Comparison of ENCODE assay signal across 29 cellular contexts in genomic region chr10:35768731-35769130, GRCh38.
"Had no signal": no experiment of that assay in that cellular context is flagged by ENCODE, and none has a peak within 500 bp of the region (broad histone marks: within the 10 kb centered on the region; RNA-seq: fewer than 3 reads in every experiment).

No MANE protein-coding gene starts in this region.

- H3K27me3 Mint-ChIP-seq: activated CD4-positive, alpha-beta T cell treated with anti-CD3 and anti-CD28 coated beads, Interleukin-2, amount 10 ng/mL, durations not matched to agents 24 days and 14 days had no signal

- H3K27ac Mint-ChIP-seq: activated CD4-positive, alpha-beta memory T cell treated with anti-CD3 and anti-CD28 coated beads for 36 hours; activated CD4-positive, alpha-beta T cell treated with anti-CD3 and anti-CD28 coated beads, Interleukin-2, amount 10 ng/mL, durations not matched to agents 24 days and 14 days; activated naive CD4-positive, alpha-beta T cell treated with anti-CD3 and anti-CD28 coated beads for 36 hours; activated naive CD8-positive, alpha-beta T cell treated with anti-CD3 and anti-CD28 coated beads for 36 hours; activated T-helper 1 cell treated with anti-CD3 and anti-CD28 coated beads, Interleukin-12 subunit alpha, Interleukin-12 subunit beta, Interleukin-2, Interleukin-4 antibody, amounts not matched to agents 30 ng/mL and 10 ng/mL and 1 ng/mL, durations not matched to agents 14 hours and 24 hours and 36 hours; naive B cell; T-helper 17 cell had no signal

- H3K4me1 Mint-ChIP-seq: activated CD4-positive, alpha-beta T cell treated with anti-CD3 and anti-CD28 coated beads, Interleukin-2, amount 10 ng/mL, durations not matched to agents 24 days and 14 days; activated naive CD8-positive, alpha-beta T cell treated with anti-CD3 and anti-CD28 coated beads for 36 hours; T-helper 17 cell had no signal

- H3K4me3 Mint-ChIP-seq: activated CD4-positive, alpha-beta memory T cell treated with anti-CD3 and anti-CD28 coated beads for 36 hours; activated CD4-positive, alpha-beta T cell treated with anti-CD3 and anti-CD28 coated beads, Interleukin-2, amount 10 ng/mL, durations not matched to agents 24 days and 14 days; activated naive CD4-positive, alpha-beta T cell treated with anti-CD3 and anti-CD28 coated beads for 36 hours; activated naive CD8-positive, alpha-beta T cell treated with anti-CD3 and anti-CD28 coated beads for 36 hours; activated T-helper 1 cell treated with anti-CD3 and anti-CD28 coated beads, Interleukin-12 subunit alpha, Interleukin-12 subunit beta, Interleukin-2, Interleukin-4 antibody, amounts not matched to agents 30 ng/mL and 10 ng/mL and 1 ng/mL, durations not matched to agents 14 hours and 24 hours and 36 hours; naive B cell; T-helper 17 cell had no signal

- H3K27ac ChIP-seq: adrenal gland, body of pancreas, colonic mucosa, epithelial cell of prostate, esophagus squamous epithelium, left ventricle myocardium inferior, testis, WERI-Rb-1 had no signal

- FAIRE-seq: endometrium, urothelium cell line had no signal

- DNase-seq: activated CD4-positive, alpha-beta memory T cell treated with anti-CD3 and anti-CD28 coated beads for 36 hours; activated CD4-positive, alpha-beta T cell treated with anti-CD3 and anti-CD28 coated beads, Interleukin-2, amount 10 ng/mL, durations not matched to agents 24 days and 14 days; activated CD4-positive, CD25-positive, alpha-beta regulatory T cell treated with anti-CD3 and anti-CD28 coated beads, Interleukin-2, amount 50 U/mL, for 72 hours; activated CD8-positive, alpha-beta memory T cell treated with anti-CD3 and anti-CD28 coated beads, Interleukin-2, amount 50 U/mL, for 4 hours; activated effector memory CD4-positive, alpha-beta T cell treated with anti-CD3 and anti-CD28 coated beads, Interleukin-2, amount 50 U/mL, for 16 hours; activated naive CD4-positive, alpha-beta T cell treated with anti-CD3 and anti-CD28 coated beads for 36 hours; activated naive CD8-positive, alpha-beta T cell treated with anti-CD3 and anti-CD28 coated beads for 36 hours; activated T-cell treated with anti-CD3 and anti-CD28 coated beads, Interleukin-2, amount 50 U/mL, for 1 hour; adrenal gland; aorta; body of pancreas; colonic mucosa; effector CD8-positive, alpha-beta T cell; esophagus squamous epithelium; foreskin melanocyte; left ventricle myocardium inferior; naive B cell; right cardiac atrium; stimulated activated CD4-positive, alpha-beta T cell treated with anti-CD3 and anti-CD28 coated beads, Interleukin-2, amount 100 ng/mL, for 48 hours; stimulated activated naive CD8-positive, alpha-beta T cell treated with anti-CD3 and anti-CD28 coated beads, Interleukin-15, Interleukin-2, amounts not matched to agents 100 U/mL and 50 U/mL, for 24 hours; T-helper 17 cell; T1000; testis; WERI-Rb-1 had no signal

- H3K36me3 ChIP-seq: adrenal gland, colonic mucosa, esophagus squamous epithelium, left ventricle myocardium inferior, WERI-Rb-1 had no signal

- H3K36me3 Mint-ChIP-seq: activated CD4-positive, alpha-beta memory T cell treated with anti-CD3 and anti-CD28 coated beads for 36 hours; activated naive CD8-positive, alpha-beta T cell treated with anti-CD3 and anti-CD28 coated beads for 36 hours had no signal

- H3K9me3 Mint-ChIP-seq: activated CD4-positive, alpha-beta memory T cell treated with anti-CD3 and anti-CD28 coated beads for 36 hours; activated CD4-positive, alpha-beta T cell treated with anti-CD3 and anti-CD28 coated beads, Interleukin-2, amount 10 ng/mL, durations not matched to agents 24 days and 14 days; activated naive CD4-positive, alpha-beta T cell treated with anti-CD3 and anti-CD28 coated beads for 36 hours; activated naive CD8-positive, alpha-beta T cell treated with anti-CD3 and anti-CD28 coated beads for 36 hours; activated T-helper 1 cell treated with anti-CD3 and anti-CD28 coated beads, Interleukin-12 subunit alpha, Interleukin-12 subunit beta, Interleukin-2, Interleukin-4 antibody, amounts not matched to agents 30 ng/mL and 10 ng/mL and 1 ng/mL, durations not matched to agents 14 hours and 24 hours and 36 hours had no signal

- H3K4me3 ChIP-seq: adrenal gland, body of pancreas, colonic mucosa, esophagus squamous epithelium, left ventricle myocardium inferior, lung, testis had no signal

- H3K9me3 ChIP-seq: adrenal gland, body of pancreas, colonic mucosa, esophagus squamous epithelium, left ventricle myocardium inferior, testis had no signal

- H3K4me1 ChIP-seq: adrenal gland, testis had no signal

- ATAC-seq: body of pancreas; right cardiac atrium; stimulated activated naive CD8-positive, alpha-beta T cell treated with anti-CD3 and anti-CD28 coated beads, Interleukin-15, Interleukin-2, amounts not matched to agents 100 U/mL and 50 U/mL, for 24 hours; T-helper 17 cell had no signal

- H3K27me3 ChIP-seq: adrenal gland, body of pancreas, colonic mucosa, testis had no signal
